In the genomic region with DNA sequence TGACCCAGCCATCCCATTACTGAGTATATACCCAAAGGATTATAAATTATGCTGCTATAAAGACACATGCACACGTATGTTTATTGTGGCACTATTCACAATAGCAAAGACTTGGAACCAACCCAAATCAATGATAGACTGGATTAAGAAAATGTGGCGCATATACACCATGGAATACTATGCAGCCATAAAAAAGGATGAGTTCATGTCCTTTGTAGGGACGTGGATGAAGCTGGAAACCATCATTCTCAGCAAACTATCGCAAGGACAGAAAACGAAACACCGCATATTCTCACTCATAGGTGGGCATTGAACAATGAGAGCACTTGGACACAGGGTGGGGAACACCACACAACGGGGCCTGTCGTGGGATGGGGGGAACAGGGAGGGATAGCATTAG, we compare ENCODE assay signal across 8 cellular contexts. TPM values are rescaled to one million over a fixed set of nuclear protein-coding genes. Genes with fewer than 3 reads are reported as not detected.
A peak's percentile ranks its signal among the peaks of the same experiment; 100 is the strongest.
DNase-seq lines count a peak whose midpoint lies in the region; FAIRE-seq and TF ChIP-seq lines count a peak whose summit lies in the region.
"Not testable (repeated sequence)": the region's sequence is repeated elsewhere in the genome, so short reads cannot be mapped to it uniquely, and the experiment has no call there.
"Had no signal": no experiment of that assay in that cellular context is flagged by ENCODE, and none has a peak within 500 bp of the region (broad histone marks: within the 10 kb centered on the region; RNA-seq: fewer than 3 reads in every experiment).

No MANE protein-coding gene starts in this region.

- H3K9ac ChIP-seq in astrocyte (ENCODE audit: low read length); neural progenitor cell: not testable (repeated sequence)

- peaks cover 30% of the 10 kb centered on the region for H3K4me1 Mint-ChIP-seq in astrocyte (ENCODE audit: low read depth, unreplicated experiment)
- not testable (repeated sequence) for H3K4me1 Mint-ChIP-seq in neural progenitor cell

- not testable (repeated sequence) for H3K79me2 ChIP-seq in PC-9 (ENCODE audit: low read depth); astrocyte (ENCODE audit: insufficient read depth, low read length); neural progenitor cell (ENCODE audit: low read depth)

- intact Hi-C loops in PC-9 (cut with micrococcal nuclease; ENCODE audit: unreplicated experiment) = loop anchor here (5.0 kb wide), 1 partner anchor 136 kb away; no protein-coding TSS in a partner anchor

- in situ Hi-C loops in brain microvascular endothelial cell (cut with HindIII; ENCODE audit: low pct_ligation_motif_present, low sequenced_read_pairs) = not testable (repeated sequence)

- BruUV-seq in PC-9 (replicated peaks; lab: Mats Ljungman, UMichigan) = not testable (repeated sequence)

- H3K36me3 Mint-ChIP-seq in astrocyte (ENCODE audit: low read depth, unreplicated experiment); neural progenitor cell: not testable (repeated sequence)

- not testable (repeated sequence) for H3K9me2 ChIP-seq in PC-9 (ENCODE audit: insufficient read depth)

- not testable (repeated sequence) for H3K4me3 ChIP-seq in HEK293 (ENCODE audit: low read depth, low read length); PC-9; astrocyte (ENCODE audit: insufficient read depth, low read depth, low read length); brain microvascular endothelial cell (ENCODE audit: low read depth, low read length); neural progenitor cell

- not testable (repeated sequence) for H2AFZ ChIP-seq in PC-9; astrocyte (ENCODE audit: low read depth, low read length); neural progenitor cell (replicated peaks)

- H3K4me1 ChIP-seq in HEK293 (ENCODE audit: control insufficient read depth, insufficient read depth, low read length); neural progenitor cell: not testable (repeated sequence)
- H3K4me1 ChIP-seq in PC-9 (replicated peaks; ENCODE audit: insufficient read depth) (peaks cover 40% of the 10 kb centered on the region), astrocyte (ENCODE audit: insufficient read depth, low read length) (peaks cover 26% of the 10 kb centered on the region)

- H3K4me2 ChIP-seq in PC-9 = peak overlapping the region; percentile 74
- H3K4me2 ChIP-seq in astrocyte (ENCODE audit: low read length); neural progenitor cell: not testable (repeated sequence)

- H3K27ac Mint-ChIP-seq in astrocyte (ENCODE audit: unreplicated experiment) = peak overlapping the region; percentile 54
- H3K27ac Mint-ChIP-seq in neural progenitor cell = not testable (repeated sequence)

- H3K27me3 Mint-ChIP-seq in astrocyte (ENCODE audit: low read depth, unreplicated experiment); neural progenitor cell (ENCODE audit: insufficient read depth, low read depth): not testable (repeated sequence)

- POLR2A ChIA-PET in HEK293 (lab: Yijun Ruan, JAX) = not testable (repeated sequence)
- POLR2A ChIA-PET in PC-9 (lab: Charles Lee; ENCODE audit: unreplicated experiment) = interaction anchor here (0.7 to 1.0 kb wide), 2 partner anchors 19 to 74 kb away, joined by 5 to 9 read pairs; no protein-coding TSS in a partner anchor

- not testable (repeated sequence) for H3K27ac ChIP-seq in HEK293 (ENCODE audit: extremely low read depth, low read depth, low read length); astrocyte (ENCODE audit: low read depth, low read length); neural progenitor cell
- H3K27ac ChIP-seq in PC-9 (peak overlapping the region; percentile 95), brain microvascular endothelial cell (peak overlapping the region; percentile 98), epithelial cell of prostate (peak overlapping the region; percentile 99)

- not testable (repeated sequence) for DNase-seq in PC-9; astrocyte (ENCODE audit: low read depth); brain microvascular endothelial cell; epithelial cell of prostate (ENCODE audit: low read depth, low spot score); neural progenitor cell (ENCODE audit: low spot score)

- peaks cover 43% of the 10 kb centered on the region for H3F3A ChIP-seq in PC-9 (ENCODE audit: insufficient read depth, low read depth)
- H3F3A ChIP-seq in neural progenitor cell (ENCODE audit: low read depth) = not testable (repeated sequence)

- not testable (repeated sequence) for H3K36me3 ChIP-seq in HEK293 (ENCODE audit: control insufficient read depth in 2 of 2, insufficient read depth in 1 of 2, low read length in 2 of 2); PC-9 (ENCODE audit: low read depth); astrocyte (ENCODE audit: insufficient read depth, low read length); brain microvascular endothelial cell (replicated peaks); neural progenitor cell

- CTCF ChIA-PET in HEK293 (lab: Yijun Ruan, JAX); PC-9 (lab: Charles Lee): not testable (repeated sequence)

- not testable (repeated sequence) for H3K4me3 Mint-ChIP-seq in astrocyte (ENCODE audit: unreplicated experiment)
- H3K4me3 Mint-ChIP-seq in neural progenitor cell = peak overlapping the region; percentile 33

- not testable (repeated sequence) for H4K20me1 ChIP-seq in PC-9 (ENCODE audit: insufficient read depth); astrocyte (ENCODE audit: insufficient read depth, low read length); neural progenitor cell (ENCODE audit: low read depth)

- TF ChIP-seq CTCF in HEK293 (tag by site-specific recombination; IDR thresholded peaks at IDR 0.05); PC-9 (conservative IDR thresholded peaks at IDR 0.05); astrocyte (IDR thresholded peaks at IDR 0.05; ENCODE audit: insufficient read depth, low read depth, low read length); brain microvascular endothelial cell (IDR thresholded peaks at IDR 0.05; ENCODE audit: low read depth, low read length, missing control alignments); neural progenitor cell (IDR thresholded peaks at IDR 0.05): not testable (repeated sequence)

- not testable (repeated sequence) for H3K27me3 ChIP-seq in PC-9 (ENCODE audit: insufficient read depth, low read depth); astrocyte (ENCODE audit: insufficient read depth, low read length); brain microvascular endothelial cell (replicated peaks); neural progenitor cell

- FAIRE-seq in astrocyte (lab: Jason Lieb, UNC) = not testable (repeated sequence)

- not testable (repeated sequence) for H3K9me3 ChIP-seq in HEK293 (ENCODE audit: control insufficient read depth, insufficient read depth, low read depth, low read length); PC-9 (ENCODE audit: insufficient read depth, low read depth); astrocyte (ENCODE audit: insufficient read depth, low read depth, low read length); neural progenitor cell (ENCODE audit: low read depth)

- H3K9me3 Mint-ChIP-seq in astrocyte (ENCODE audit: unreplicated experiment); neural progenitor cell: not testable (repeated sequence)

TF ChIP-seq in HEK293, 187 proteins besides CTCF, POLR2A, EP300 and RAD21:
- TF ChIP-seq, protein P1, sequence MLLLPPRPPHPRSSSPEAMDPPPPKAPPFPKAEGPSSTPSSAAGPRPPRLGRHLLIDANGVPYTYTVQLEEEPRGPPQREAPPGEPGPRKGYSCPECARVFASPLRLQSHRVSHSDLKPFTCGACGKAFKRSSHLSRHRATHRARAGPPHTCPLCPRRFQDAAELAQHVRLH (tag by site-specific recombination; IDR thresholded peaks at IDR 0.05) = peak; percentile 53; the same call in 1 of the 2 replicates
- peak; percentile 93 for TF ChIP-seq ZNF146 (tag by site-specific recombination; IDR thresholded peaks at IDR 0.05)
TF ChIP-seq in HEK293: peak in this region for 2; not testable (repeated sequence) for 185.

RNA-seq across cellular contexts. Expression of gene CFAP57, which starts 36.1 kb away (rescaled TPM):
- total RNA-seq in PC-9 (2021) = 1.6 and 1.7 TPM in 2 replicates
- 0.18 and 0.29 TPM in 2 replicates for total RNA-seq in astrocyte
- total RNA-seq in neural progenitor cell (ENCODE audit: low replicate concordance) = 0.40 and 0.97 TPM in 2 replicates
- total RNA-seq: CD4-positive, CD25-positive, alpha-beta regulatory T cell; CD8-positive, alpha-beta T cell had no signal

RNA-seq across cellular contexts. Expression of gene EBNA1BP2, which starts 36.2 kb away (rescaled TPM):
- total RNA-seq in PC-9 (2021) (151 and 153 TPM in 2 replicates), astrocyte (70.1 and 81.6 TPM in 2 replicates), neural progenitor cell (ENCODE audit: low replicate concordance) (43.2 and 71.6 TPM in 2 replicates)
